ENCODE assay signal across 17 cellular contexts in genomic region chr6:37096025-37096424, GRCh38.
"Had no signal": no experiment of that assay in that cellular context is flagged by ENCODE, and none has a peak within 500 bp of the region (broad histone marks: within the 10 kb centered on the region; RNA-seq: fewer than 3 reads in every experiment).

No MANE protein-coding gene starts in this region.

- H3K27me3 ChIP-seq: spleen had no signal

- H3K27ac Mint-ChIP-seq: activated CD8-positive, alpha-beta T cell treated with anti-CD3 and anti-CD28 coated beads, Interleukin-2, amount 10 ng/mL, durations not matched to agents 7 days and 5 days; activated naive CD4-positive, alpha-beta T cell treated with anti-CD3 and anti-CD28 coated beads, Interleukin-2, amount 10 ng/mL, durations not matched to agents 7 days and 5 days; activated T-helper 1 cell treated with anti-CD3 and anti-CD28 coated beads, Interleukin-12 subunit alpha, Interleukin-12 subunit beta, Interleukin-2, Interleukin-4 antibody, amounts not matched to agents 30 ng/mL and 10 ng/mL and 1 ng/mL, durations not matched to agents 14 hours and 24 hours and 36 hours had no signal

- H3K9me3 Mint-ChIP-seq: activated naive CD4-positive, alpha-beta T cell treated with anti-CD3 and anti-CD28 coated beads, Interleukin-2, amount 10 ng/mL, durations not matched to agents 7 days and 5 days; activated T-helper 1 cell treated with anti-CD3 and anti-CD28 coated beads, Interleukin-12 subunit alpha, Interleukin-12 subunit beta, Interleukin-2, Interleukin-4 antibody, amounts not matched to agents 30 ng/mL and 10 ng/mL and 1 ng/mL, durations not matched to agents 14 hours and 24 hours and 36 hours; neural crest cell; T-cell had no signal

- H3K4me3 Mint-ChIP-seq: activated CD8-positive, alpha-beta T cell treated with anti-CD3 and anti-CD28 coated beads, Interleukin-2, amount 10 ng/mL, durations not matched to agents 7 days and 5 days; activated naive CD4-positive, alpha-beta T cell treated with anti-CD3 and anti-CD28 coated beads, Interleukin-2, amount 10 ng/mL, durations not matched to agents 7 days and 5 days; activated T-helper 1 cell treated with anti-CD3 and anti-CD28 coated beads, Interleukin-12 subunit alpha, Interleukin-12 subunit beta, Interleukin-2, Interleukin-4 antibody, amounts not matched to agents 30 ng/mL and 10 ng/mL and 1 ng/mL, durations not matched to agents 14 hours and 24 hours and 36 hours; neural crest cell; T-cell had no signal

- DNase-seq: activated CD4-positive, alpha-beta T cell treated with anti-CD3 and anti-CD28 coated beads for 4 hours; activated CD8-positive, alpha-beta memory T cell treated with anti-CD3 and anti-CD28 coated beads, Interleukin-2, amount 50 U/mL, for 48 hours; activated CD8-positive, alpha-beta T cell treated with anti-CD3 and anti-CD28 coated beads, Interleukin-2, amount 10 ng/mL, durations not matched to agents 7 days and 5 days; activated naive CD4-positive, alpha-beta T cell treated with anti-CD3 and anti-CD28 coated beads, Interleukin-2, amount 10 ng/mL, durations not matched to agents 7 days and 5 days; cerebellar nuclear complex; dermis blood vessel endothelial cell; glutamatergic neuron; mammary epithelial cell; right cardiac atrium; spleen; stimulated activated CD4-positive, alpha-beta T cell treated with anti-CD3 and anti-CD28 coated beads, Interleukin-1b, Interleukin-23, amount 100 ng/mL, for 48 hours; stimulated activated naive CD4-positive, alpha-beta T cell; T-cell; WERI-Rb-1 had no signal

- H3K4me1 Mint-ChIP-seq: neural crest cell had no signal

- H3K27me3 Mint-ChIP-seq: T-cell had no signal

- ATAC-seq: activated CD8-positive, alpha-beta T cell treated with anti-CD3 and anti-CD28 coated beads, Interleukin-2, amount 10 ng/mL, durations not matched to agents 7 days and 5 days; right cardiac atrium; T-cell had no signal

- H3K36me3 Mint-ChIP-seq: activated naive CD4-positive, alpha-beta T cell treated with anti-CD3 and anti-CD28 coated beads, Interleukin-2, amount 10 ng/mL, durations not matched to agents 7 days and 5 days; T-cell had no signal

- H3K36me3 ChIP-seq: spleen, WERI-Rb-1 had no signal

- H3K27ac ChIP-seq: SK-N-MC, WERI-Rb-1 had no signal

- H3K4me3 ChIP-seq: SK-N-MC, spleen had no signal

- H3K9me3 ChIP-seq: spleen had no signal
